Comparison of ENCODE assay signal across 8 cellular contexts in the genomic region with DNA sequence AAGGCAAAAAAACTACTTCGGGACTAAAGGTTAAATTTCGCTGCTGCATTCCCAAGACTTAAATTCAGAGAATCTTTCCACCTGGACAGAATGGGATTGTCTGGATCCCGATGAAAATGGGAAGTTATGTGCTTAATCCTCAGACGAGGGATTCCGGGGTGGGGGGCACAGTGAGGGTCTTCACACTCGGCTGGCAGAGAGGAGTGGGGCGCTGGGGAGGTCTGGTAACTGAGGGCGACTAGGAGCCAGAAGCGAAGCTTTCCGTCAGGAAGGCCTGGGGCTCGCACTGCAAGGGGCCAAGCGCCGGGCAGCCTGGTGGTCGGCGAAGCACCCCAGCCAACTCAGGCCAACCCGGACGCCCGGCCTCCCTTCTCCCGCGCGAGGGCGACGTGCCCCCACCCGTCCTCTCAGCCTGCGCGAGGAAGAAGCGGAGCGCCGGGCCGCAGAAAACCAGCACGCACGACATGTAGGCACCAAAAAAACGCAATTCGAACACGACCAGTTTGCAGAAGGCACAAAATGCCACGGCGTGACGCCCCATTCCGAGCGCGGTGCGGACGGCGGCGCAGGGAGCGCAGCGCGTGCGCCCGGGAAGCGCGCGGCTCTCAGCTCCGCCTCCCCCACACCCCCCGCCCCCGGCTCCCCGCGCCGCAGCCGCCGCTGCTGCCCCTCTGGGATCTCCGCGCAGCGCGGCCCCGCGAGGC.
A peak's percentile ranks its signal among the peaks of the same experiment; 100 is the strongest.
DNase-seq lines count a peak whose midpoint lies in the region; ATAC-seq and TF ChIP-seq lines count a peak whose summit lies in the region.

No MANE protein-coding gene starts in this region.

- H3K27ac ChIP-seq in suprapubic skin = peak overlapping the region; percentile 92

- ATAC-seq in GM19025 (IDR thresholded peaks at IDR 0.05; ENCODE audit: low read depth, unreplicated experiment) (peak; percentile 71), HG03135 (IDR thresholded peaks at IDR 0.05; ENCODE audit: unreplicated experiment) (peak; percentile 64)

- TF ChIP-seq EP300 in suprapubic skin (IDR thresholded peaks at IDR 0.05) = no peak

- no peak for TF ChIP-seq POLR2A in suprapubic skin (IDR thresholded peaks at IDR 0.05)

- H3K4me3 ChIP-seq in suprapubic skin = peak overlapping the region; percentile 92

- H3K36me3 ChIP-seq in suprapubic skin = no peaks in the 10 kb centered on the region

- TF ChIP-seq CTCF in suprapubic skin (IDR thresholded peaks at IDR 0.05) = peak in 1 of 2 donors; percentile 10

- 0% methylated on average over 10 of the region's 67 CpGs for WGBS in suprapubic skin

- H3K9me3 ChIP-seq in suprapubic skin = no peaks in the 10 kb centered on the region

- peaks cover 14% of the 10 kb centered on the region for H3K4me1 ChIP-seq in suprapubic skin

- no peaks in the 10 kb centered on the region for H3K27me3 ChIP-seq in suprapubic skin

- peak; percentile 61 for DNase-seq in DMS79 (lab: John Stamatoyannopoulos, UW)
- peak; percentile 7 for DNase-seq in RKO (ENCODE audit: low spot score)
- peak; percentile 81 for DNase-seq in dermis blood vessel endothelial cell
- DNase-seq in medulla oblongata (ENCODE audit: extremely low spot score) = peak; percentile 38
- DNase-seq in suprapubic skin (ENCODE audit: low spot score in 2 of 2) = peak; percentile 87
- no peak for DNase-seq in SW 1271 (lab: John Stamatoyannopoulos, UW)

Comparison
In these comparisons a context has a peak if more than half of its experiments do, and no peak if none do; other contexts are left out.
1. DNase-seq: peak in DMS79 (single experiment), RKO (single experiment), dermis blood vessel endothelial cell (single experiment), medulla oblongata (single experiment) and suprapubic skin (2 of 2); none in SW 1271 (0 of 2).